In genomic region chr5:138901716-138902115, GRCh38 we compare ENCODE assay signal across 1 cellular context.
TF ChIP-seq lines count a peak whose summit lies in the region.

No MANE protein-coding gene starts in this region.

TF ChIP-seq in GM23338, 12 proteins besides CTCF, POLR2A, EP300 and RAD21 (continued from another document):
- TF ChIP-seq JUNB (IDR thresholded peaks at IDR 0.05; ENCODE audit: unreplicated experiment): no peak
- TF ChIP-seq EZH2 (IDR thresholded peaks at IDR 0.05; ENCODE audit: low read depth, unreplicated experiment): no peak
